1 cellular context compared by ENCODE assay signal in the genomic region with DNA sequence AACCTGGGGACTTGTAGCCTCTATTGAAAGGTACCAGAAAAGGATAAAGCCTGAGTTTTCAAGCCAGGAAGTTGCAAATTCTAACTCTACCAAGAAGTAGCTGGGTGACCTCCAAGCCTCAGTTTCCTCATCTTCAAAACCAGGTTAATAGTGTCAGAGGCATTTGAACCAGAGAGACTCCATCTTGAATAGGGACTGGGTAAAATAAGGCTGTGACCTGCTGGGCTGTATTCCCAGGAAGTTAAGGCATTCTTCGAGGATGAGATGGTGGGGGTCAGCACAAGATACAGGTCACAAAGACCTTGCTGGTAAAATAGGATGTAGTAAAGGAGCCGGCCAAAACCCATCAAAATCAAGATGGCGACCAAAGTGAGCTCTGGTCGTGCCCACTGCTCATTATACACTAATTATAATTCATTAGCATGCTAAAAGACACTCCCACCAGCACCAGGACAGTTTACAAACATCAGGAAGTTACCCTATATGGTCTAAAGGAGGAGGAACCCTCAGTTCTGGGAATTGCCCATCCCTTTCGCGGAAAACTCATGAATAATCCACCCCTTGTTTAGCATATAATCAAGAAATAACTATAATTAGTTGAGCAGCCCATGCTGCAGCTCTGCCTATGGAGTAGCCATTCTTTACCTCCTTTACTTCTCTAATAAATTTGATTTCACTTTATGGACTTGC.
A peak's percentile ranks its signal among the peaks of the same experiment; 100 is the strongest.
TF ChIP-seq lines count a peak whose summit lies in the region.

No MANE protein-coding gene starts in this region.

TF ChIP-seq in H1, 55 proteins besides CTCF, POLR2A, EP300 and RAD21:
- TF ChIP-seq YY1 (IDR thresholded peaks at IDR 0.05; ENCODE audit: low read depth, low read length) (0 out of 2 replicates have a peak, but pooled peaks have one; percentile 17), HDAC6 (IDR thresholded peaks at IDR 0.05; ENCODE audit: low read depth, low read length) (no peak)
